Comparison of ENCODE assay signal across 2 cellular contexts in genomic region chr5:40883051-40883450, GRCh38. TPM values are rescaled to one million over a fixed set of nuclear protein-coding genes. Genes with fewer than 3 reads are reported as not detected.
"Had no signal": no experiment of that assay in that cellular context is flagged by ENCODE, and none has a peak within 500 bp of the region (broad histone marks: within the 10 kb centered on the region; RNA-seq: fewer than 3 reads in every experiment).

No MANE protein-coding gene starts in this region.

RNA-seq across cellular contexts. Expression of gene C7, which starts 26.2 kb away (rescaled TPM):
- total RNA-seq: G401 had no signal
- polyA plus RNA-seq: GM12878 had no signal

RNA-seq across cellular contexts. Expression of gene CARD6, which starts 41.9 kb away (rescaled TPM):
- total RNA-seq: G401 had no signal
